ENCODE assay signal across 10 cellular contexts in the genomic region with DNA sequence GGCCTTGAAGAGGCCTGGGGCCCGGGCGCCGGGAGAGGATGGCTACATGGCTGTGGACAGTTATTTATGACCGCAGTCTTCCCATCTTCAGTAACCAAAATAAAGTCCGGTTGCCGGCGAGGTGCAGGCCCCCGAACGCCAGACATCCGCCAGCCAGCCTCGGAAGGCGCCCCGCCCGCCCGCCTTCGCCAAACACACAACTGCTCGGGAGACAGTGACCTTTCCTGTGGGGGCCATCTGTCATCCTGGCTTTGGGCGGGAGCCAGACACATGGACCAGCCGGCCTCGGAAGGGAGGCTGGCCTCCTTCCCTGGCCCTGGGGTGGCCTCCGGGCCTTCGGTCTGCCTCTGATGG.
DNase-seq lines count a peak whose midpoint lies in the region; ATAC-seq and TF ChIP-seq lines count a peak whose summit lies in the region.
"Had no signal": no experiment of that assay in that cellular context is flagged by ENCODE, and none has a peak within 500 bp of the region (broad histone marks: within the 10 kb centered on the region; RNA-seq: fewer than 3 reads in every experiment).

No MANE protein-coding gene starts in this region.

- no peak for TF ChIP-seq EP300 in tibial nerve (IDR thresholded peaks at IDR 0.05)

- H3K36me3 ChIP-seq in duodenal mucosa (ENCODE audit: control insufficient read depth in 1 of 2, insufficient read depth in 2 of 2, low read length in 2 of 2): no peaks in the 10 kb centered on the region
- no peaks in the 10 kb centered on the region for H3K36me3 ChIP-seq in lower lobe of right lung
- H3K36me3 ChIP-seq in tibial nerve: no peaks in the 10 kb centered on the region

- ATAC-seq in lower lobe of right lung: peak; percentile 22 to 35
- no peak for ATAC-seq in GM18517 (IDR thresholded peaks at IDR 0.05; ENCODE audit: unreplicated experiment)
- ATAC-seq: naive thymus-derived CD8-positive, alpha-beta T cell had no signal

- H3K27me3 ChIP-seq in duodenal mucosa (ENCODE audit: control insufficient read depth in 1 of 2, insufficient read depth in 2 of 2, low read length in 2 of 2) (no peaks in the 10 kb centered on the region), lower lobe of right lung (ENCODE audit: low read depth) (no peaks in the 10 kb centered on the region), tibial nerve (no peaks in the 10 kb centered on the region)

- DNase-seq in HT-29 (ENCODE audit: low spot score) (peak; percentile 39), lower lobe of right lung (peak; percentile 49), tibial nerve (ENCODE audit: low spot score in 2 of 2) (peak in 1 of 2 donors; percentile 48), NCI-H1436 (lab: John Stamatoyannopoulos, UW) (no peak), NCI-H1105 treated with DMSO at 0.1 percent for 48 hours (lab: John Stamatoyannopoulos, UW) (no peak)
- DNase-seq in stimulated activated naive CD4-positive, alpha-beta T cell treated with Interleukin-2 at 50 U/mL for 16 hours (lab: John Stamatoyannopoulos, UW): no peak
- DNase-seq: naive thymus-derived CD8-positive, alpha-beta T cell; SIG-M5 had no signal

- no peak overlapping the region for H3K9ac ChIP-seq in duodenal mucosa (ENCODE audit: low read depth in 1 of 2, low read length in 2 of 2)

- TF ChIP-seq CTCF in lower lobe of right lung (IDR thresholded peaks at IDR 0.05) (no peak), tibial nerve (IDR thresholded peaks at IDR 0.05) (no peak)

- intact Hi-C loops in lower lobe of right lung (cut with DNase I): no loop called here

- TF ChIP-seq POLR2A in tibial nerve (IDR thresholded peaks at IDR 0.05): no peak

- peak overlapping the region; percentile 43 for H3K27ac ChIP-seq in duodenal mucosa (ENCODE audit: low read depth, low read length)
- H3K27ac ChIP-seq in lower lobe of right lung: peak overlapping the region; percentile 53
- H3K27ac ChIP-seq in tibial nerve: peak overlapping the region; percentile 73 to 90 (median 86)

- H3K4me3 ChIP-seq in duodenal mucosa (ENCODE audit: low read depth in 1 of 2, low read length in 2 of 2) (no peak overlapping the region), lower lobe of right lung (no peak overlapping the region), tibial nerve (no peak overlapping the region)

- H3K4me1 ChIP-seq in duodenal mucosa (ENCODE audit: control insufficient read depth in 1 of 2, insufficient read depth in 2 of 2, low read length in 2 of 2): peaks cover 13 to 14% of the 10 kb centered on the region in 2 donors
- H3K4me1 ChIP-seq in lower lobe of right lung: peaks cover 50% of the 10 kb centered on the region
- peaks cover 0 to 76% (median 42%) of the 10 kb centered on the region in 4 donors for H3K4me1 ChIP-seq in tibial nerve

- H3K9me3 ChIP-seq in duodenal mucosa (ENCODE audit: control insufficient read depth in 1 of 2, low read length in 2 of 2) (no peaks in the 10 kb centered on the region), lower lobe of right lung (no peaks in the 10 kb centered on the region), tibial nerve (no peaks in the 10 kb centered on the region)

- 43 to 62% methylated on average over 22 of the region's 22 CpGs for WGBS in tibial nerve, 2 donors

Comparison
In these comparisons a context has a peak if more than half of its experiments do, and no peak if none do; other contexts are left out.
1. DNase-seq: peak in HT-29 (single experiment) and lower lobe of right lung (single experiment); none in NCI-H1436 (single experiment), NCI-H1105 treated with DMSO at 0.1 percent for 48 hours (single experiment) and stimulated activated naive CD4-positive, alpha-beta T cell treated with Interleukin-2 at 50 U/mL for 16 hours (single experiment).
2. Peak in every context shown above with its lines, with median percentiles within 50 percentile points of each other: H3K27ac ChIP-seq.